ENCODE assay signal across 8 cellular contexts in genomic region chr5:168295574-168296201, GRCh38. TPM values are rescaled to one million over a fixed set of nuclear protein-coding genes. Genes with fewer than 3 reads are reported as not detected.
DNase-seq lines count a peak whose midpoint lies in the region; ATAC-seq and TF ChIP-seq lines count a peak whose summit lies in the region.

No MANE protein-coding gene starts in this region.

- H3K27ac Mint-ChIP-seq in activated naive CD4-positive, alpha-beta T cell treated with anti-CD3 and anti-CD28 coated beads for 36 hours: no peak overlapping the region

- H3K4me3 Mint-ChIP-seq in activated naive CD4-positive, alpha-beta T cell treated with anti-CD3 and anti-CD28 coated beads for 36 hours: no peak overlapping the region

- H3K27ac ChIP-seq in epithelial cell of prostate: peak overlapping the region; percentile 51

- DNase-seq in BJ (ENCODE audit: low read depth): no peak
- peak; percentile 66 for DNase-seq in NT2/D1 (ENCODE audit: low read depth, low spot score)
- no peak for DNase-seq in epithelial cell of prostate (ENCODE audit: low read depth, low spot score)
- DNase-seq in mucosa of gallbladder (ENCODE audit: low spot score): peak; percentile 66
- no peak for DNase-seq in activated naive CD4-positive, alpha-beta T cell treated with anti-CD3 and anti-CD28 coated beads for 36 hours
- no peak for DNase-seq in NCI-H2107 (lab: John Stamatoyannopoulos, UW)

- H3K36me3 ChIP-seq in BJ (ENCODE audit: control insufficient read depth, insufficient read depth, low read length) (no peaks in the 10 kb centered on the region), NT2/D1 (ENCODE audit: insufficient read depth, insufficient read length, low read length) (peaks cover 23% of the 10 kb centered on the region)

- no peaks in the 10 kb centered on the region for H3K9me3 ChIP-seq in NT2/D1 (ENCODE audit: insufficient read depth, low read length)

- CTCF ChIA-PET in BJ (lab: Yijun Ruan, JAX): interaction anchor here (0.7 to 2.3 kb wide), 8 partner anchors 9 to 123 kb away, joined by 3 to 17 read pairs (median 4); no protein-coding TSS in a partner anchor
- CTCF ChIA-PET in activated naive CD4-positive, alpha-beta T cell treated with anti-CD3 and anti-CD28 coated beads for 36 hours (lab: Charles Lee): no interaction called here

- POLR2A ChIA-PET in BJ (lab: Charles Lee): no interaction called here

- H3K27me3 ChIP-seq in BJ (ENCODE audit: control insufficient read depth, insufficient read depth, low read length): no peaks in the 10 kb centered on the region
- no peaks in the 10 kb centered on the region for H3K27me3 ChIP-seq in NT2/D1 (ENCODE audit: insufficient read depth, insufficient read length)

- H3K4me3 ChIP-seq in BJ (ENCODE audit: low read depth, low read length): no peak overlapping the region
- H3K4me3 ChIP-seq in NT2/D1 (ENCODE audit: insufficient read length, low read depth): no peak overlapping the region

- H3K27me3 Mint-ChIP-seq in activated naive CD4-positive, alpha-beta T cell treated with anti-CD3 and anti-CD28 coated beads for 36 hours (ENCODE audit: low read depth): peaks cover 24% of the 10 kb centered on the region

- H3K4me1 Mint-ChIP-seq in activated naive CD4-positive, alpha-beta T cell treated with anti-CD3 and anti-CD28 coated beads for 36 hours (ENCODE audit: low read depth): peaks cover 8% of the 10 kb centered on the region

- TF ChIP-seq CTCF in BJ (IDR thresholded peaks at IDR 0.05; ENCODE audit: insufficient read depth, low read depth, low read length): peak; percentile 74

- ATAC-seq in HG02973 (IDR thresholded peaks at IDR 0.05; ENCODE audit: unreplicated experiment) (no peak), HG02759 (IDR thresholded peaks at IDR 0.05; ENCODE audit: unreplicated experiment) (no peak)

- no peaks in the 10 kb centered on the region for H3K36me3 Mint-ChIP-seq in activated naive CD4-positive, alpha-beta T cell treated with anti-CD3 and anti-CD28 coated beads for 36 hours (ENCODE audit: low read depth)

- H3K4me1 ChIP-seq in NT2/D1 (ENCODE audit: insufficient read depth, insufficient read length): peaks cover 16% of the 10 kb centered on the region

- intact Hi-C loops in activated naive CD4-positive, alpha-beta T cell treated with anti-CD3 and anti-CD28 coated beads for 36 hours (cut with micrococcal nuclease): no loop called here

- peak overlapping the region; percentile 65 for H3K9ac ChIP-seq in NT2/D1 (ENCODE audit: insufficient read length, low read depth)

- no peaks in the 10 kb centered on the region for H3K9me3 Mint-ChIP-seq in activated naive CD4-positive, alpha-beta T cell treated with anti-CD3 and anti-CD28 coated beads for 36 hours

RNA-seq across cellular contexts. Expression of gene WWC1, which starts 4.2 kb away (rescaled TPM):
- 1.4 TPM in 2 replicates for polyA plus RNA-seq in BJ (2011; rRNA removed)
- 2.3 and 2.7 TPM in 2 replicates for polyA minus RNA-seq in BJ (2011; rRNA and poly(A)+ RNA removed)
- 58.4 TPM for total RNA-seq in mucosa of gallbladder
- total RNA-seq in activated naive CD4-positive, alpha-beta T cell treated with anti-CD3 and anti-CD28 coated beads for 36 hours: 1 to 10 TPM; 1.7 to 2.1 TPM

Comparison
In these comparisons a context has a peak if more than half of its experiments do, and no peak if none do; other contexts are left out.
1. DNase-seq: peak in NT2/D1 (single experiment) and mucosa of gallbladder (single experiment); none in BJ (single experiment), epithelial cell of prostate (single experiment), activated naive CD4-positive, alpha-beta T cell treated with anti-CD3 and anti-CD28 coated beads for 36 hours (single experiment) and NCI-H2107 (single experiment).
2. RNA of gene WWC1, which starts 4.2 kb away (total RNA-seq): 58.4 TPM in mucosa of gallbladder (single experiment); 1.7 to 2.1 TPM in activated naive CD4-positive, alpha-beta T cell treated with anti-CD3 and anti-CD28 coated beads for 36 hours; every median in the first group is over 10 times any median in the second.